In genomic region chr11:68038718-68039525, GRCh38 we compare ENCODE assay signal across 1 cellular context.
TF ChIP-seq lines count a peak whose summit lies in the region.

Gene TCIRG1 (plus strand): TSS chr11:68039025. CDS start chr11:68041272, 2,247 bp downstream.

TF ChIP-seq in K562, 482 proteins besides CTCF, POLR2A, EP300 and RAD21 (continued from another document and continues in another):
- TF ChIP-seq ARID3B (CRISPR knock-in tag; IDR thresholded peaks at IDR 0.05; ENCODE audit: borderline replicate concordance) (no peak), MYBL2 (IDR thresholded peaks at IDR 0.05; ENCODE audit: low read depth) (no peak), MYBL2 (CRISPR knock-in tag; IDR thresholded peaks at IDR 0.05; ENCODE audit: borderline replicate concordance) (no peak), CBX1 (IDR thresholded peaks at IDR 0.05; ENCODE audit: low read depth) (peak; percentile 97), DDX20 (tag; IDR thresholded peaks at IDR 0.05; ENCODE audit: low read depth) (no peak), HDAC6 (IDR thresholded peaks at IDR 0.05; ENCODE audit: low read depth, low read length) (no peak), C11orf30 (IDR thresholded peaks at IDR 0.05; ENCODE audit: low read depth) (no peak), ZBTB12 (CRISPR knock-in tag; IDR thresholded peaks at IDR 0.05) (no peak), CHD7 (IDR thresholded peaks at IDR 0.05; ENCODE audit: low read depth, low read length) (no peak), GABPB1 (CRISPR knock-in tag; IDR thresholded peaks at IDR 0.05) (no peak), FOSL1 (tag; conservative IDR thresholded peaks at IDR 0.05) (peak; percentile 2; the same call in 1 of the 2 replicates), MTF1 (CRISPR knock-in tag; IDR thresholded peaks at IDR 0.05; ENCODE audit: borderline replicate concordance) (no peak), TFAP4 (CRISPR knock-in tag; IDR thresholded peaks at IDR 0.05; ENCODE audit: borderline replicate concordance) (peak; percentile 42; the same call in 1 of the 2 replicates), EGR1 (conservative IDR thresholded peaks at IDR 0.05) (0 out of 2 replicates have a peak, but pooled peaks have one; percentile 4), SNIP1 (IDR thresholded peaks at IDR 0.05; ENCODE audit: low read depth) (no peak), CUX1 (CRISPR knock-in tag; IDR thresholded peaks at IDR 0.05) (no peak), TOE1 (IDR thresholded peaks at IDR 0.05; ENCODE audit: borderline replicate concordance) (no peak), TOE1 (CRISPR knock-in tag; IDR thresholded peaks at IDR 0.05; ENCODE audit: borderline replicate concordance, low read depth) (no peak), ZNF449 (CRISPR knock-in tag; IDR thresholded peaks at IDR 0.05) (no peak), ELF4 (CRISPR knock-in tag; IDR thresholded peaks at IDR 0.05) (peak; percentile 71), PATZ1 (CRISPR knock-in tag; IDR thresholded peaks at IDR 0.05; ENCODE audit: borderline replicate concordance) (no peak), CBFA2T3 (IDR thresholded peaks at IDR 0.05) (no peak), TBL1XR1 (IDR thresholded peaks at IDR 0.05; ENCODE audit: low read length in 2 of 2) (no peak)
